ENCODE assay signal across 10 cellular contexts in the genomic region with DNA sequence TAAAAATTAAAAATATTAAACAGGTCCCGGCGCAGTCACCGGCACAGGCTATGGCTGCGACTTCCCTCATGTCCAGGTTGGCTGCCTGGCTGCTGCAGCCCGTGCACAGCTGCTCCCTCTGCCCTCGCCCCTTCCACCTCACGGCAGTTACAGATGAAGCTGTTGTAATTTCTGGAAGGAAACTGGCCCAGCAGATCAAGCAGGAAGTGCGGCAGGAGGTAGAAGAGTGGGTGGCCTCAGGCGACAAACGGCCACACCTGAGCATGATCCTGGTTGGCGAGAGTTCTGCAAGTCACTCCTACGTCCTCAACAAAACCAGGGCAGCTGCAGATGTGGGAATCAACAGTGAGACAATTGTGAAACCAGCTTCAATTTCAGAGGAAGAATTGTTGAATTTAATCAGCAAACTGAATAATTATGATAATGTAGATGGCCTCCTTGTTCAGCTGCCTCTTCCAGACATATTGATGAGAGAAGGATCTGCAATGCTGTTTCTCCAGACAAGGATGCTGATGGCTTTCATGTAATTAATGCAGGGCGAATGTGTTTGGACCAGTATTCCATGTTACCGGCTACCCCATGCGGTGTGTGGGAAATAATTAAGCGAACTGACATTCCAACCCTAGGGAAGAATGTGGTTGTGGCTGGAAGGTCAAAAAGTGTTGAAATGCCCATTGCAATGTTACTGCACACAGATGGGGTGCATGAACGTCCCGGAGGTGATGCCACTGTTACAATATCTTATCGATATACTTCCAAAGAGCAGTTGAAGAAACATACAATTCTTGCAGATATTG. TPM values are rescaled to one million over a fixed set of nuclear protein-coding genes. Genes with fewer than 3 reads are reported as not detected.
DNase-seq lines count a peak whose midpoint lies in the region; ATAC-seq and TF ChIP-seq lines count a peak whose summit lies in the region.
"Had no signal": no experiment of that assay in that cellular context is flagged by ENCODE, and none has a peak within 500 bp of the region (broad histone marks: within the 10 kb centered on the region; RNA-seq: fewer than 3 reads in every experiment).

No MANE protein-coding gene starts in this region.

- CTCF ChIA-PET in CD8-positive, alpha-beta T cell (lab: Charles Lee) = no interaction called here

- peaks cover 9% of the 10 kb centered on the region for H3K27me3 Mint-ChIP-seq in IgD-negative memory B cell
- no peaks in the 10 kb centered on the region for H3K27me3 Mint-ChIP-seq in dendritic cell treated with granulocyte-macrophage colony-stimulating factor and Interleukin-4, amounts not matched to agents 40 ng/mL and 50 ng/mL, for 4 days
- H3K27me3 Mint-ChIP-seq in CD8-positive, alpha-beta T cell (ENCODE audit: low read depth) = peaks cover 9% of the 10 kb centered on the region

- H3K36me3 Mint-ChIP-seq in IgD-negative memory B cell = peaks cover 2% of the 10 kb centered on the region
- no peaks in the 10 kb centered on the region for H3K36me3 Mint-ChIP-seq in dendritic cell treated with granulocyte-macrophage colony-stimulating factor and Interleukin-4, amounts not matched to agents 40 ng/mL and 50 ng/mL, for 4 days (ENCODE audit: low read depth)
- no peaks in the 10 kb centered on the region for H3K36me3 Mint-ChIP-seq in CD8-positive, alpha-beta T cell

- no peaks in the 10 kb centered on the region for H3K9me3 Mint-ChIP-seq in IgD-negative memory B cell
- H3K9me3 Mint-ChIP-seq in dendritic cell treated with granulocyte-macrophage colony-stimulating factor and Interleukin-4, amounts not matched to agents 40 ng/mL and 50 ng/mL, for 4 days = no peaks in the 10 kb centered on the region
- H3K9me3 Mint-ChIP-seq in CD8-positive, alpha-beta T cell = no peaks in the 10 kb centered on the region

- H3K9me3 ChIP-seq in CD8-positive, alpha-beta T cell (ENCODE audit: low read length) = no peaks in the 10 kb centered on the region

- no peak overlapping the region for H3K27ac ChIP-seq in CD8-positive, alpha-beta T cell (ENCODE audit: low read depth, low read length)
- H3K27ac ChIP-seq: RWPE1 had no signal

- H3K4me3 ChIP-seq in CD8-positive, alpha-beta T cell (ENCODE audit: low read depth, low read length) = no peak overlapping the region

- no peaks in the 10 kb centered on the region for H3K4me1 ChIP-seq in CD8-positive, alpha-beta T cell (ENCODE audit: insufficient read depth, low read length)

- no peaks in the 10 kb centered on the region for H3K27me3 ChIP-seq in CD8-positive, alpha-beta T cell (ENCODE audit: insufficient read depth, low read length)

- peak; percentile 13 for DNase-seq in stimulated activated CD4-positive, alpha-beta T cell treated with anti-CD3 and anti-CD28 coated beads, Interleukin-15, amount 100 ng/mL, for 24 hours
- DNase-seq in stimulated activated CD4-positive, alpha-beta T cell treated with anti-CD3 and anti-CD28 coated beads, Interleukin-4, amount 100 ng/mL, for 1 hour = no peak
- no peak for DNase-seq in NCI-H1694 treated with DMSO at 0.1 percent for 48 hours (lab: John Stamatoyannopoulos, UW)
- DNase-seq in CD8-positive, alpha-beta T cell = no peak
- DNase-seq in NCI-H226 = no peak
- DNase-seq: DND-41 had no signal

- peak overlapping the region in 3 of 4 donors; percentile 6 to 63 (median 35) for H3K4me3 Mint-ChIP-seq in IgD-negative memory B cell
- peak overlapping the region; percentile 49 for H3K4me3 Mint-ChIP-seq in dendritic cell treated with granulocyte-macrophage colony-stimulating factor and Interleukin-4, amounts not matched to agents 40 ng/mL and 50 ng/mL, for 4 days
- H3K4me3 Mint-ChIP-seq in CD8-positive, alpha-beta T cell = no peak overlapping the region

- POLR2A ChIA-PET in CD8-positive, alpha-beta T cell (lab: Charles Lee) = no interaction called here

- no peaks in the 10 kb centered on the region for H3K36me3 ChIP-seq in CD8-positive, alpha-beta T cell (ENCODE audit: insufficient read depth, low read length)

- peak overlapping the region in 1 of 3 donors; percentile 12 for H3K27ac Mint-ChIP-seq in IgD-negative memory B cell
- peak overlapping the region; percentile 15 for H3K27ac Mint-ChIP-seq in dendritic cell treated with granulocyte-macrophage colony-stimulating factor and Interleukin-4, amounts not matched to agents 40 ng/mL and 50 ng/mL, for 4 days
- H3K27ac Mint-ChIP-seq in CD8-positive, alpha-beta T cell = no peak overlapping the region

- no peak for TF ChIP-seq CTCF in CD8-positive, alpha-beta T cell (IDR thresholded peaks at IDR 0.05)

- H3K4me1 Mint-ChIP-seq in IgD-negative memory B cell = peaks cover 2 to 10% (median 6%) of the 10 kb centered on the region in 3 donors
- peaks cover 37% of the 10 kb centered on the region for H3K4me1 Mint-ChIP-seq in dendritic cell treated with granulocyte-macrophage colony-stimulating factor and Interleukin-4, amounts not matched to agents 40 ng/mL and 50 ng/mL, for 4 days (ENCODE audit: low read depth)
- H3K4me1 Mint-ChIP-seq in CD8-positive, alpha-beta T cell (ENCODE audit: low read depth) = peaks cover 8% of the 10 kb centered on the region

- no peak for ATAC-seq in CD8-positive, alpha-beta T cell
- ATAC-seq in GM18873 (IDR thresholded peaks at IDR 0.05; ENCODE audit: low FRiP score, unreplicated experiment) = no peak

- intact Hi-C loops in dendritic cell treated with granulocyte-macrophage colony-stimulating factor and Interleukin-4, amounts not matched to agents 40 ng/mL and 50 ng/mL, for 4 days (cut with micrococcal nuclease) = no loop called here
- intact Hi-C loops in CD8-positive, alpha-beta T cell (cut with DNase I, micrococcal nuclease) = no loop called here

RNA-seq across cellular contexts. Expression of a gene that starts 13.2 kb away (rescaled TPM):
- 15.3 TPM for polyA plus RNA-seq in IgD-negative memory B cell
- under 1 TPM; 0.33 to 0.44 TPM for total RNA-seq in CD8-positive, alpha-beta T cell
